ENCODE assay signal across 9 cellular contexts in the genomic region with DNA sequence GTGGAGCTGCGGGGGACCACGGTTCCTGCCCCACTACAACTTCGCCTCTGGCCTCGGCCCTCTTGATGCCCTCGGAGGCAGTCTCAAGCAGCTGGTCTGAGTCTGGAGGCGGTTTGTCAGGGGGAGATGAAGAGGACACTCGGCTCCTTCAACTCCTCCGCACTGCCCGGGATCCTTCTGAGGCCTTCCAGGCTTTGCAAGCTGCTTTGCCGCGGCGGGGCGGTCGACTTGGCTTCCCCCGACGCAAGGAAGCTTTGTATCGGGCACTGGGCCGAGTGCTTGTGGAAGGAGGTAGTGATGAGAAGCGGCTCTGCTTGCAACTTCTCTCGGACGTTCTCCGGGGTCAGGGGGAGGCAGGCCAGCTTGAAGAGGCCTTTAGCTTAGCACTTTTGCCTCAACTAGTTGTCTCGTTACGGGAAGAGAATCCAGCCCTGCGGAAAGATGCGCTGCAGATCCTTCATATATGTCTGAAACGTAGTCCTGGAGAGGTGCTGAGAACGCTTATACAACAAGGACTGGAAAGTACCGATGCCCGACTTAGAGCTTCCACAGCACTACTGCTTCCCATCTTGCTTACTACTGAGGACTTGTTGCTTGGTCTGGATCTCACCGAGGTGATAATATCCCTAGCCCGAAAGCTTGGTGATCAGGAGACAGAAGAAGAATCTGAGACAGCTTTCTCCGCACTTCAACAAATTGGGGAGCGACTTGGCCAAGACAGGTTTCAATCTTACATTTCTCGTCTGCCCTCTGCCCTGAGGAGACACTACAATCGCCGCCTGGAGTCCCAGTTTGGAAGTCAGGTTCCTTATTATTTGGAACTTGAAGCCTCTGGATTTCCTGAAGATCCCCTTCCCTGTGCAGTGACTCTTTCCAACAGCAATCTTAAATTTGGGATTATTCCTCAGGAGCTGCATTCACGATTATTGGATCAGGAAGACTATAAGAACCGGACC. TPM values are rescaled to one million over a fixed set of nuclear protein-coding genes. Genes with fewer than 3 reads are reported as not detected.
DNase-seq lines count a peak whose midpoint lies in the region; ATAC-seq and TF ChIP-seq lines count a peak whose summit lies in the region.
"Had no signal": no experiment of that assay in that cellular context is flagged by ENCODE, and none has a peak within 500 bp of the region (broad histone marks: within the 10 kb centered on the region; RNA-seq: fewer than 3 reads in every experiment).

No MANE protein-coding gene starts in this region.

- H3K27me3 ChIP-seq in GM23338 (ENCODE audit: insufficient read depth) (no peaks in the 10 kb centered on the region), dorsolateral prefrontal cortex (no peaks in the 10 kb centered on the region), testis (no peaks in the 10 kb centered on the region)

- H3K27ac ChIP-seq in GM23338 (ENCODE audit: low read depth), result peak overlapping the region; percentile 24; the same call in 1 of the 2 replicates
- H3K27ac ChIP-seq in dorsolateral prefrontal cortex, result peak overlapping the region in 58 of 59 donors; percentile 35 to 95 (median 86)
- H3K27ac ChIP-seq in testis, result peak overlapping the region; percentile 81 to 90

- H3K27me3 Mint-ChIP-seq in GM23338 (ENCODE audit: insufficient read depth, low read depth, poor library complexity), result peaks cover 2% of the 10 kb centered on the region
- H3K27me3 Mint-ChIP-seq: activated naive CD8-positive, alpha-beta T cell treated with anti-CD3 and anti-CD28 coated beads, Interleukin-2, amount 10 ng/mL, durations not matched to agents 7 days and 5 days had no signal

- H3K36me3 Mint-ChIP-seq in GM23338 (ENCODE audit: low read depth), result peaks cover 13% of the 10 kb centered on the region; the same call in 2 of the 3 replicates

- H3K4me1 ChIP-seq in GM23338 (ENCODE audit: insufficient read depth) (peaks cover 25% of the 10 kb centered on the region), testis (peaks cover 15% of the 10 kb centered on the region)

- peaks cover 5% of the 10 kb centered on the region; the same call in 1 of the 2 replicates for H4K20me1 ChIP-seq in GM23338 (replicated peaks; ENCODE audit: insufficient read depth)

- H3K27ac Mint-ChIP-seq in GM23338, result peak overlapping the region; percentile 24; the same call in 1 of the 2 replicates

- H3K4me3 ChIP-seq in GM23338, result peak overlapping the region; percentile 75
- H3K4me3 ChIP-seq in dorsolateral prefrontal cortex, result peak overlapping the region; percentile 56 to 98 (median 87)
- peak overlapping the region; percentile 77 for H3K4me3 ChIP-seq in lower leg skin (ENCODE audit: low read depth, poor library complexity, severe bottlenecking)
- peak overlapping the region; percentile 87 for H3K4me3 ChIP-seq in testis

- intact Hi-C loops in dorsolateral prefrontal cortex (cut with DNase I) (loop anchor here (1.0 to 5.0 kb wide), 7 partner anchors 51 to 172 kb away; partner anchors contain the start of genes FKBP3 (in 2 of the 2), PRPF39 (in 2 of the 2) and FANCM (in 1 of the 2)), lower leg skin (cut with DNase I; ENCODE audit: low total_unique reads) (no loop called here), testis (cut with DNase I; ENCODE audit: low total_unique reads) (loop anchor here (10.0 kb wide), 1 partner anchor 172 kb away; the partner anchor contains the start of genes FANCM and FKBP3)

- ATAC-seq in GM23338, result peak; percentile 8
- ATAC-seq in GM21737 (IDR thresholded peaks at IDR 0.05; ENCODE audit: unreplicated experiment), result no peak

- H2AFZ ChIP-seq in GM23338, result peak overlapping the region; percentile 4

- 3 to 11% methylated on average over 35 to 36 of the region's 39 CpGs for WGBS in lower leg skin, 2 donors
- 3 to 4% methylated on average over 22 to 39 of the region's 39 CpGs for WGBS in testis, 2 donors

- peak; percentile 67 for DNase-seq in NCI-H1092 treated with DMSO at 0.1 percent for 48 hours (lab: John Stamatoyannopoulos, UW)
- DNase-seq in NCI-H1092 (lab: John Stamatoyannopoulos, UW), result no peak
- peak; percentile 53 for DNase-seq in GM23338 (ENCODE audit: low spot score)
- peak; percentile 64 for DNase-seq in OCI-M1 (lab: John Stamatoyannopoulos, UW)
- peak in 8 of 10 donors; percentile 38 to 73 (median 62) for DNase-seq in dorsolateral prefrontal cortex
- DNase-seq in lower leg skin (ENCODE audit: low spot score in 2 of 2), result peak; percentile 41 to 93
- peak; percentile 64 for DNase-seq in testis

- H3K9me3 Mint-ChIP-seq in GM23338, result no peaks in the 10 kb centered on the region

- peaks cover 31% of the 10 kb centered on the region; the same call in 2 of the 3 replicates for H3K4me1 Mint-ChIP-seq in GM23338

- H3K36me3 ChIP-seq in GM23338 (ENCODE audit: insufficient read depth) (no peaks in the 10 kb centered on the region), testis (ENCODE audit: low read depth, missing control alignments) (no peaks in the 10 kb centered on the region)

- no peaks in the 10 kb centered on the region for H3F3A ChIP-seq in GM23338 (replicated peaks; ENCODE audit: low read depth)

- peaks cover 82% of the 10 kb centered on the region for H3K79me2 ChIP-seq in GM23338 (replicated peaks; ENCODE audit: insufficient read depth)

- H3K9me3 ChIP-seq in testis, result no peaks in the 10 kb centered on the region

- no peak overlapping the region for H3K4me3 Mint-ChIP-seq in GM23338
- H3K4me3 Mint-ChIP-seq: activated naive CD8-positive, alpha-beta T cell treated with anti-CD3 and anti-CD28 coated beads, Interleukin-2, amount 10 ng/mL, durations not matched to agents 7 days and 5 days had no signal

- H3K9me2 ChIP-seq in GM23338 (ENCODE audit: insufficient read depth), result no peaks in the 10 kb centered on the region

- H3K4me2 ChIP-seq in GM23338, result peak overlapping the region; percentile 88

- TF ChIP-seq POLR2A in lower leg skin (IDR thresholded peaks at IDR 0.05), result no peak
- TF ChIP-seq POLR2A in testis (IDR thresholded peaks at IDR 0.05), result no peak

- TF ChIP-seq CTCF in GM23338 (conservative IDR thresholded peaks at IDR 0.05; ENCODE audit: low read depth in 2 of 2), result no peak
- TF ChIP-seq CTCF in dorsolateral prefrontal cortex (IDR thresholded peaks at IDR 0.05 in 54 of 56, conservative IDR thresholded peaks at IDR 0.05 in 2 of 56; ENCODE audit: low read depth in 1 of 56, partially characterized antibody in 56 of 56), result peak in 2 of 56 donors; percentile 8 to 11
- TF ChIP-seq CTCF in lower leg skin (IDR thresholded peaks at IDR 0.05), result no peak
- TF ChIP-seq CTCF in testis (IDR thresholded peaks at IDR 0.05), result no peak

TF ChIP-seq in GM23338, 12 proteins besides CTCF, POLR2A, EP300 and RAD21 (continues in another document):
- no peak for TF ChIP-seq ETS1 (IDR thresholded peaks at IDR 0.05)
- TF ChIP-seq REST (IDR thresholded peaks at IDR 0.05; ENCODE audit: unreplicated experiment), result no peak
- no peak for TF ChIP-seq JUNB (IDR thresholded peaks at IDR 0.05; ENCODE audit: unreplicated experiment)
- TF ChIP-seq ZNF114 (CRISPR knock-in tag; IDR thresholded peaks at IDR 0.05), result no peak
- TF ChIP-seq ZNF331 (CRISPR knock-in tag; IDR thresholded peaks at IDR 0.05; ENCODE audit: low read depth), result no peak
- TF ChIP-seq EZH2 (IDR thresholded peaks at IDR 0.05; ENCODE audit: low read depth, unreplicated experiment), result no peak
- TF ChIP-seq POLR2AphosphoS5 (IDR thresholded peaks at IDR 0.05; ENCODE audit: low read depth), result no peak; the same call in 1 of the 2 replicates
- TF ChIP-seq STAT1 (IDR thresholded peaks at IDR 0.05; ENCODE audit: unreplicated experiment), result no peak

RNA-seq across cellular contexts. Expression of gene TOGARAM1, which starts 0.9 kb away (rescaled TPM):
- total RNA-seq in GM23338 (2014; rRNA removed; shearing (Covaris generic)), result 9.8 and 10.8 TPM in 2 replicates
- 5.8 and 9.6 TPM in 2 replicates for polyA plus RNA-seq in GM23338 (2016; fragmentation: Nextera tagmentation; extraction: Ambion mirVana)
- 10 to 100 TPM; 39.9 to 74.9 (median 59.1) TPM for total RNA-seq in dorsolateral prefrontal cortex
- 10 to 100 TPM in 3 of 4 donors, 1 to 10 TPM in 1; 9.9 to 19.5 (median 16.8) TPM for total RNA-seq in lower leg skin
- 10 to 100 TPM; 32.6 to 33.0 TPM for total RNA-seq in testis
- polyA plus RNA-seq in testis (ENCODE audit: insufficient read depth, low read depth, low replicate concordance), result 16.6 TPM

RNA-seq across cellular contexts. Expression of gene KLHL28, which starts 1.1 kb away (rescaled TPM):
- total RNA-seq in GM23338 (2014; rRNA removed; shearing (Covaris generic)), result 9.9 and 10.6 TPM in 2 replicates
- polyA plus RNA-seq in GM23338 (2016; fragmentation: Nextera tagmentation; extraction: Ambion mirVana) (5.3 and 7.7 TPM in 2 replicates), testis (ENCODE audit: insufficient read depth, low read depth, low replicate concordance) (9.7 TPM)
- total RNA-seq in dorsolateral prefrontal cortex (10 to 100 TPM; 15.5 to 37.2 (median 24.2) TPM), lower leg skin (10 to 100 TPM; 10.6 to 12.1 (median 11.0) TPM), testis (10 to 100 TPM; 11.4 to 15.4 TPM)

Comparison
In these comparisons a context has a peak if more than half of its experiments do, and no peak if none do; other contexts are left out.
1. H3K27ac ChIP-seq: peak in every context shown above with its lines; median percentile 86 in dorsolateral prefrontal cortex; 86 in testis; 24 in GM23338.